Comparison of ENCODE assay signal across 14 cellular contexts in genomic region chr3:11391172-11391879, GRCh38.
DNase-seq lines count a peak whose midpoint lies in the region; ATAC-seq, FAIRE-seq and TF ChIP-seq lines count a peak whose summit lies in the region.
"Had no signal": no experiment of that assay in that cellular context is flagged by ENCODE, and none has a peak within 500 bp of the region (broad histone marks: within the 10 kb centered on the region; RNA-seq: fewer than 3 reads in every experiment).

No MANE protein-coding gene starts in this region.

- H3K36me3 ChIP-seq in endothelial cell of umbilical vein (ENCODE audit: control insufficient read depth in 2 of 2, extremely low read depth in 1 of 2, insufficient read depth in 2 of 2, low read length in 2 of 2) (no peaks in the 10 kb centered on the region), mucosa of descending colon (ENCODE audit: low read depth) (no peaks in the 10 kb centered on the region), MM.1S (replicated peaks; ENCODE audit: insufficient read depth, low read length) (no peaks in the 10 kb centered on the region), BE2C (no peaks in the 10 kb centered on the region)

- H3K27ac ChIP-seq in 22Rv1 (peak overlapping the region; percentile 10; the same call in 1 of the 2 replicates), endothelial cell of umbilical vein (ENCODE audit: insufficient read depth, low read depth, low read length) (no peak overlapping the region), MM.1S (ENCODE audit: low read length) (no peak overlapping the region)
- H3K27ac ChIP-seq: body of pancreas had no signal

- no TSS peak for BruUV-seq in endothelial cell of umbilical vein (replicated peaks; lab: Mats Ljungman, UMichigan)

- no peaks in the 10 kb centered on the region for H3K79me2 ChIP-seq in endothelial cell of umbilical vein (ENCODE audit: control insufficient read depth, insufficient read depth, low read length)
- H3K79me2 ChIP-seq in MM.1S (ENCODE audit: low read length), result no peaks in the 10 kb centered on the region

- H4K20me1 ChIP-seq in endothelial cell of umbilical vein (replicated peaks; ENCODE audit: control insufficient read depth, extremely low read depth, insufficient read depth, low read length) (no peaks in the 10 kb centered on the region), MM.1S (ENCODE audit: insufficient read depth, low read length) (no peaks in the 10 kb centered on the region)

- H3K9me3 ChIP-seq in endothelial cell of umbilical vein (replicated peaks; ENCODE audit: control insufficient read depth, insufficient read depth, low read length) (no peaks in the 10 kb centered on the region), mucosa of descending colon (no peaks in the 10 kb centered on the region), MM.1S (replicated peaks; ENCODE audit: insufficient read depth, low read length) (no peaks in the 10 kb centered on the region), BE2C (no peaks in the 10 kb centered on the region)
- H3K9me3 ChIP-seq: body of pancreas had no signal

- H3K9me2 ChIP-seq in MM.1S (replicated peaks; ENCODE audit: insufficient read depth, low read length), result no peaks in the 10 kb centered on the region

- peak; percentile 91 for ATAC-seq in mucosa of descending colon
- ATAC-seq: body of pancreas, HCT116 had no signal

- no peaks in the 10 kb centered on the region for H3K27me3 ChIP-seq in endothelial cell of umbilical vein (ENCODE audit: control insufficient read depth in 2 of 2, insufficient read depth in 2 of 2, low read length in 2 of 2)
- no peaks in the 10 kb centered on the region for H3K27me3 ChIP-seq in MM.1S (replicated peaks; ENCODE audit: insufficient read depth, low read length)
- H3K27me3 ChIP-seq in BE2C, result no peaks in the 10 kb centered on the region
- H3K27me3 ChIP-seq: body of pancreas had no signal

- no peaks in the 10 kb centered on the region for H3K9me1 ChIP-seq in endothelial cell of umbilical vein (replicated peaks; ENCODE audit: control insufficient read depth, extremely low read depth, insufficient read depth, low read length)

- H3K4me3 ChIP-seq in endothelial cell of umbilical vein (replicated peaks in 1 of 3; ENCODE audit: insufficient read depth in 1 of 3, low read depth in 1 of 3, low read length in 3 of 3) (no peak overlapping the region), mucosa of descending colon (no peak overlapping the region), MM.1S (ENCODE audit: low read length) (no peak overlapping the region), BE2C (ENCODE audit: low read depth, low read length) (no peak overlapping the region)
- H3K4me3 ChIP-seq: body of pancreas had no signal

- H3F3A ChIP-seq in MM.1S (ENCODE audit: insufficient read depth, low read length), result no peaks in the 10 kb centered on the region

- peaks cover 25% of the 10 kb centered on the region for H3K4me1 ChIP-seq in endothelial cell of umbilical vein (ENCODE audit: control insufficient read depth, extremely low read depth, insufficient read depth, low read length)
- peaks cover 32% of the 10 kb centered on the region for H3K4me1 ChIP-seq in mucosa of descending colon (ENCODE audit: low read depth)
- no peaks in the 10 kb centered on the region for H3K4me1 ChIP-seq in MM.1S (ENCODE audit: low read length)
- H3K4me1 ChIP-seq in BE2C, result no peaks in the 10 kb centered on the region; the same call in 1 of the 2 replicates

- dilution Hi-C loops in endothelial cell of umbilical vein (cut with MboI; ENCODE audit: extremely low pct_ligation_motif_present, low sequenced_read_pairs), result no loop called here

- TF ChIP-seq CTCF in 22Rv1 (IDR thresholded peaks at IDR 0.05) (no peak), endothelial cell of umbilical vein (IDR thresholded peaks at IDR 0.05; ENCODE audit: extremely low read depth in 1 of 2, insufficient read depth in 1 of 2, low read depth in 1 of 2, low read length in 2 of 2) (no peak), mucosa of descending colon (IDR thresholded peaks at IDR 0.05) (no peak), MM.1S (IDR thresholded peaks at IDR 0.05; ENCODE audit: low read length) (no peak), BE2C (IDR thresholded peaks at IDR 0.05; ENCODE audit: low read depth, low read length) (no peak)

- H3K4me2 ChIP-seq in endothelial cell of umbilical vein (ENCODE audit: insufficient read depth, low read length) (no peak overlapping the region), MM.1S (ENCODE audit: low read depth, low read length) (no peak overlapping the region)

- H2AFZ ChIP-seq in endothelial cell of umbilical vein (ENCODE audit: low read depth, low read length), result no peak overlapping the region
- H2AFZ ChIP-seq in MM.1S (ENCODE audit: low read length), result no peak overlapping the region

- FAIRE-seq in endothelial cell of umbilical vein (lab: Jason Lieb, UNC), result peak; percentile 4

- intact Hi-C loops in endothelial cell of umbilical vein (cut with micrococcal nuclease), result no loop called here
- intact Hi-C loops in mucosa of descending colon (cut with DNase I, micrococcal nuclease), result no loop called here

- no peak overlapping the region for H3K9ac ChIP-seq in endothelial cell of umbilical vein (replicated peaks; ENCODE audit: extremely low read depth, insufficient read depth, low read length)
- H3K9ac ChIP-seq in MM.1S (ENCODE audit: low read length), result no peak overlapping the region

- POLR2A ChIA-PET in endothelial cell of umbilical vein (lab: Charles Lee), result interaction anchor here (0.6 kb wide), 1 partner anchor 87 kb away, joined by 3 read pairs; no protein-coding TSS in a partner anchor

- DNase-seq in HK-2 (ENCODE audit: unreplicated experiment) (peak; percentile 7), endothelial cell of umbilical vein (ENCODE audit: low read depth, low spot score) (no peak), mucosa of descending colon (peak in 2 of 3 donors; percentile 25 to 38), T1000 (lab: John Stamatoyannopoulos, UW) (no peak), MM.1S (no peak), BE2C (no peak)
- no peak for DNase-seq in stimulated activated CD8-positive, alpha-beta memory T cell treated with anti-CD3 and anti-CD28 coated beads, Interleukin-4, amount 100 ng/mL, for 48 hours
- DNase-seq: activated CD4-positive, alpha-beta T cell treated with anti-CD3 and anti-CD28 coated beads for 4 hours; body of pancreas; DMS79 treated with DMSO at 0.1 percent for 48 hours; NCI-H2029 treated with DMSO at 0.1 percent for 48 hours; NK-92 treated with Interleukin-12 subunit alpha and Interleukin-12 subunit beta, amount 100 ng/mL, for 24 hours had no signal

- CTCF ChIA-PET in endothelial cell of umbilical vein (lab: Charles Lee), result interaction anchor here (0.8 to 4.5 kb wide), 6 partner anchors 11 to 118 kb away, joined by 3 to 21 read pairs (median 4); no protein-coding TSS in a partner anchor

- no peak for TF ChIP-seq POLR2A in endothelial cell of umbilical vein (IDR thresholded peaks at IDR 0.05; ENCODE audit: low read depth, low read length)

TF ChIP-seq in endothelial cell of umbilical vein, 7 proteins besides CTCF, POLR2A, EP300 and RAD21:
- TF ChIP-seq JUN (IDR thresholded peaks at IDR 0.05; ENCODE audit: borderline replicate concordance, insufficient read depth, insufficient read length, low read depth) (no peak), FOS (IDR thresholded peaks at IDR 0.05; ENCODE audit: borderline replicate concordance, insufficient read depth, low read length) (no peak), EZH2 (IDR thresholded peaks at IDR 0.05; ENCODE audit: borderline replicate concordance, low read depth, low read length, severe bottlenecking) (no peak), GATA2 (IDR thresholded peaks at IDR 0.05; ENCODE audit: insufficient read depth, insufficient read length, low read depth, low read length) (no peak), MYC (IDR thresholded peaks at IDR 0.05; ENCODE audit: low read depth, low read length) (no peak), MAX (IDR thresholded peaks at IDR 0.05; ENCODE audit: insufficient read depth, insufficient read length) (no peak), POLR2AphosphoS5 (IDR thresholded peaks at IDR 0.05; ENCODE audit: insufficient read depth, low read depth, low read length) (no peak)
TF ChIP-seq in endothelial cell of umbilical vein: peak in this region for 0.

Comparison
In these comparisons a context has a peak if more than half of its experiments do, and no peak if none do; other contexts are left out.
1. DNase-seq: peak in HK-2 (single experiment) and mucosa of descending colon (2 of 3); none in endothelial cell of umbilical vein (single experiment), T1000 (single experiment), MM.1S (single experiment), BE2C (single experiment) and stimulated activated CD8-positive, alpha-beta memory T cell treated with anti-CD3 and anti-CD28 coated beads, Interleukin-4, amount 100 ng/mL, for 48 hours (single experiment).